Comparison of ENCODE assay signal across 18 cellular contexts in genomic region chr1:19323987-19324664, GRCh38. TPM values are rescaled to one million over a fixed set of nuclear protein-coding genes. Genes with fewer than 3 reads are reported as not detected.
DNase-seq lines count a peak whose midpoint lies in the region; ATAC-seq, FAIRE-seq and TF ChIP-seq lines count a peak whose summit lies in the region.
"Had no signal": no experiment of that assay in that cellular context is flagged by ENCODE, and none has a peak within 500 bp of the region (broad histone marks: within the 10 kb centered on the region; RNA-seq: fewer than 3 reads in every experiment).

No MANE protein-coding gene starts in this region.

- H3K4me3 ChIP-seq in right atrium auricular region: no peak overlapping the region
- H3K4me3 ChIP-seq in K562: no peak overlapping the region
- H3K4me3 ChIP-seq in osteoblast (ENCODE audit: insufficient read depth, low read length): no peak overlapping the region
- H3K4me3 ChIP-seq in effector memory CD4-positive, alpha-beta T cell (ENCODE audit: insufficient read depth, low read depth, low read length, poor library complexity, severe bottlenecking): no peak overlapping the region

- no peak for TF ChIP-seq RAD21 in K562 (CRISPR knock-in tag; conservative IDR thresholded peaks at IDR 0.05 in 1 of 2, IDR thresholded peaks at IDR 0.05 in 1 of 2)

- peaks cover 50% of the 10 kb centered on the region for H3K36me3 ChIP-seq in right atrium auricular region
- peaks cover 65% of the 10 kb centered on the region for H3K36me3 ChIP-seq in K562 (ENCODE audit: control insufficient read depth, insufficient read depth, low read length)
- peaks cover 52% of the 10 kb centered on the region for H3K36me3 ChIP-seq in osteoblast (ENCODE audit: insufficient read depth, low read length)
- peaks cover 10% of the 10 kb centered on the region for H3K36me3 ChIP-seq in effector memory CD4-positive, alpha-beta T cell (ENCODE audit: control insufficient read depth, insufficient read depth, low read length)
- H3K36me3 ChIP-seq: BE2C had no signal

- H4K20me1 ChIP-seq in K562 (replicated peaks; ENCODE audit: control insufficient read depth, insufficient read depth, low read length): peaks cover 32% of the 10 kb centered on the region
- H4K20me1 ChIP-seq in osteoblast (ENCODE audit: insufficient read depth, low read length): peaks cover 19% of the 10 kb centered on the region

- ATAC-seq in left ventricle myocardium superior: no peak
- no peak for ATAC-seq in K562
- ATAC-seq in GM21528 (IDR thresholded peaks at IDR 0.05; ENCODE audit: low FRiP score, unreplicated experiment): no peak
- ATAC-seq: HCT116 had no signal

- in situ Hi-C loops in K562 (cut with MboI): no loop called here

- H3K27me3 ChIP-seq in right atrium auricular region (no peaks in the 10 kb centered on the region), K562 (ENCODE audit: control insufficient read depth in 2 of 2, insufficient read depth in 2 of 2, low read length in 2 of 2) (no peaks in the 10 kb centered on the region), osteoblast (ENCODE audit: insufficient read depth, low read length) (no peaks in the 10 kb centered on the region)
- H3K27me3 ChIP-seq in effector memory CD4-positive, alpha-beta T cell (replicated peaks; ENCODE audit: control insufficient read depth, insufficient read depth, low read length, poor library complexity, severe bottlenecking): no peaks in the 10 kb centered on the region
- H3K27me3 ChIP-seq: BE2C had no signal

- WGBS in K562 (ENCODE audit: insufficient coverage, low coverage, missing lambda C conversion rate): 94% methylated on average over 22 of the region's 23 CpGs

- peaks cover 20% of the 10 kb centered on the region for H3K9me1 ChIP-seq in K562 (ENCODE audit: control insufficient read depth, insufficient read depth, low read length)

- TF ChIP-seq CTCF in right atrium auricular region (IDR thresholded peaks at IDR 0.05) (no peak), K562 (IDR thresholded peaks at IDR 0.05 in 2 of 3, conservative IDR thresholded peaks at IDR 0.05 in 1 of 3; ENCODE audit: insufficient read depth in 2 of 3, low read depth in 1 of 3, low read length in 3 of 3) (no peak), osteoblast (IDR thresholded peaks at IDR 0.05; ENCODE audit: extremely low read depth, low read depth, low read length) (no peak)

- no peak for TF ChIP-seq POLR2A in K562 (conservative IDR thresholded peaks at IDR 0.05)

- BruUV-seq in K562 (replicated peaks; lab: Mats Ljungman, UMichigan): no TSS peak

- DNase-seq in left ventricle myocardium superior (peak; percentile 10), right atrium auricular region (ENCODE audit: low spot score) (no peak), CMK (ENCODE audit: low read depth) (peak; percentile 56), K562 (ENCODE audit: extremely low read depth in 1 of 4, low spot score in 3 of 4) (no peak), osteoblast (ENCODE audit: insufficient read length, low spot score, missing footprints) (peak; percentile 64), superior temporal gyrus (ENCODE audit: extremely low spot score) (no peak)
- DNase-seq in effector memory CD4-positive, alpha-beta T cell: no peak
- DNase-seq: ACHN; BE2C; Calu3; CD4-positive, alpha-beta memory T cell; DMS79 treated with DMSO at 0.1 percent for 48 hours; GF-D8; GOT3; H7 had no signal

- H3K79me2 ChIP-seq in K562 (ENCODE audit: control insufficient read depth, insufficient read depth, low read length) (no peaks in the 10 kb centered on the region), osteoblast (ENCODE audit: insufficient read depth, low read length) (peaks cover 26% of the 10 kb centered on the region)

- POLR2A ChIA-PET in K562 (lab: Yijun Ruan, JAX): interaction anchor here (0.6 to 1.2 kb wide), 2 partner anchors 11 to 644 kb away, joined by 4 read pairs; no protein-coding TSS in a partner anchor

- H3K9me3 ChIP-seq in right atrium auricular region (no peaks in the 10 kb centered on the region), K562 (replicated peaks; ENCODE audit: control insufficient read depth, insufficient read depth, low read depth, low read length) (no peaks in the 10 kb centered on the region), osteoblast (ENCODE audit: low read depth, low read length) (no peaks in the 10 kb centered on the region)
- no peaks in the 10 kb centered on the region for H3K9me3 ChIP-seq in effector memory CD4-positive, alpha-beta T cell (ENCODE audit: control insufficient read depth, low read length)
- H3K9me3 ChIP-seq: BE2C had no signal

- CTCF ChIA-PET in K562 (lab: Yijun Ruan, JAX; ENCODE audit: low intra/inter-chr PET ratio): no interaction called here

- no peak for FAIRE-seq in K562 (lab: Jason Lieb, UNC)
- FAIRE-seq: A204.1 had no signal

- H3K9ac ChIP-seq in K562 (ENCODE audit: insufficient read depth in 1 of 2, low read depth in 2 of 2, low read length in 2 of 2): peak overlapping the region in 1 of 2 experiments; percentile 6; a peak in 2 of 4 replicates

- H3K27ac ChIP-seq in right atrium auricular region (no peak overlapping the region), K562 (ENCODE audit: extremely low read depth, low read depth, low read length) (no peak overlapping the region), osteoblast (ENCODE audit: low read depth, low read length) (no peak overlapping the region)
- H3K27ac ChIP-seq in effector memory CD4-positive, alpha-beta T cell (ENCODE audit: insufficient read depth, low read length, poor library complexity, severe bottlenecking): no peak overlapping the region

- no peak for TF ChIP-seq EP300 in K562 (IDR thresholded peaks at IDR 0.05; ENCODE audit: low read length)

- H2AFZ ChIP-seq in K562 (ENCODE audit: low read depth, low read length) (no peak overlapping the region), osteoblast (ENCODE audit: low read length) (no peak overlapping the region)

- intact Hi-C loops in left ventricle myocardium superior (cut with micrococcal nuclease): no loop called here
- intact Hi-C loops in K562 (cut with micrococcal nuclease): no loop called here

- no peak overlapping the region for H3K4me2 ChIP-seq in K562 (ENCODE audit: insufficient read depth, low read length)
- no peak overlapping the region for H3K4me2 ChIP-seq in osteoblast (ENCODE audit: insufficient read depth, low read length)

- H3K4me1 ChIP-seq in right atrium auricular region (no peaks in the 10 kb centered on the region), K562 (replicated peaks in 1 of 2; ENCODE audit: control insufficient read depth in 2 of 2, insufficient read depth in 2 of 2, low read length in 2 of 2) (peaks cover 16 to 39% of the 10 kb centered on the region in 2 experiments), osteoblast (ENCODE audit: insufficient read depth, low read length) (no peaks in the 10 kb centered on the region)
- H3K4me1 ChIP-seq in effector memory CD4-positive, alpha-beta T cell (ENCODE audit: control insufficient read depth, insufficient read depth, low read length, poor library complexity, severe bottlenecking): no peaks in the 10 kb centered on the region
- H3K4me1 ChIP-seq: BE2C had no signal

RNA-seq across cellular contexts. Expression of gene SLC66A1, which starts 12.0 kb away (rescaled TPM):
- 7.5 TPM for total RNA-seq in left ventricle myocardium superior
- 1 to 10 TPM; 6.8 to 9.7 TPM for total RNA-seq in right atrium auricular region
- total RNA-seq in K562 (2011; cell fraction: chromatin; rRNA removed; ENCODE audit: low replicate concordance): 37.0 and 99.3 TPM in 2 replicates
- total RNA-seq in K562 (2011; cell fraction: nucleolus; rRNA removed): 85.8 and 97.7 TPM in 2 replicates
- 62.2 and 63.1 TPM in 2 replicates for total RNA-seq in K562 (2011; cell fraction: nucleoplasm; rRNA removed)
- total RNA-seq in K562 (2014; rRNA removed): 28.9 and 34.0 TPM in 2 replicates
- 8.5 and 10.4 TPM in 2 replicates for total RNA-seq in K562 (2014; rRNA removed; fragmentation: Illumina TruSeq; extraction: Trizol)
- 18.6 and 21.6 TPM in 2 replicates for total RNA-seq in K562 (2015; rRNA removed; fragmentation: Illumina TruSeq; extraction: Trizol)
- total RNA-seq in K562 (2021): 26.5 and 29.5 TPM in 2 replicates
- 27.0 and 29.2 TPM in 2 replicates for polyA plus RNA-seq in K562 (2011; rRNA removed)
- polyA plus RNA-seq in K562 (2011; cell fraction: cytosol; rRNA removed): 36.4 and 92.5 TPM in 2 replicates
- polyA plus RNA-seq in K562 (2011; cell fraction: nucleus; rRNA removed): 35.5 and 82.2 TPM in 2 replicates
- polyA plus RNA-seq in K562 (2012): 23.2 and 37.9 TPM in 2 replicates
- 16.3 and 26.6 TPM in 2 replicates for polyA plus RNA-seq in K562 (2014; fragmentation: Illumina TruSeq; extraction: Trizol)
- 1 to 10 TPM; 1.2 to 1.6 TPM for polyA plus RNA-seq in K562 (2014; fragmentation: Nextera tagmentation; extraction: Ambion mirVana)
- polyA plus RNA-seq in K562 (2014; rRNA removed): 35.2 and 40.8 TPM in 2 replicates
- 12.7 and 14.9 TPM in 2 replicates for polyA minus RNA-seq in K562 (2011; rRNA and poly(A)+ RNA removed)
- polyA minus RNA-seq in K562 (2011; cell fraction: cytosol; rRNA and poly(A)+ RNA removed): 15.3 and 16.8 TPM in 2 replicates
- polyA minus RNA-seq in K562 (2011; cell fraction: nucleus; rRNA and poly(A)+ RNA removed): 26.2 and 33.7 TPM in 2 replicates
- total RNA-seq in osteoblast: 30.9 and 32.6 TPM in 2 replicates

RNA-seq across cellular contexts. Expression of gene AKR7A2, which starts 12.2 kb away (rescaled TPM):
- total RNA-seq in left ventricle myocardium superior (48.7 TPM), right atrium auricular region (10 to 100 TPM; 51.1 to 69.3 TPM), K562 (2014; rRNA removed) (78.4 and 108 TPM in 2 replicates), K562 (2014; rRNA removed; fragmentation: Illumina TruSeq; extraction: Trizol) (26.1 and 32.3 TPM in 2 replicates), K562 (2015; rRNA removed; fragmentation: Illumina TruSeq; extraction: Trizol) (65.2 and 66.0 TPM in 2 replicates), K562 (2021) (71.7 and 74.4 TPM in 2 replicates), osteoblast (66.2 and 79.0 TPM in 2 replicates)
- 18.7 and 45.9 TPM in 2 replicates for total RNA-seq in K562 (2011; cell fraction: chromatin; rRNA removed; ENCODE audit: low replicate concordance)
- total RNA-seq in K562 (2011; cell fraction: nucleolus; rRNA removed): 36.8 and 39.0 TPM in 2 replicates
- total RNA-seq in K562 (2011; cell fraction: nucleoplasm; rRNA removed): 28.7 and 34.9 TPM in 2 replicates
- polyA plus RNA-seq in K562 (2011; rRNA removed) (49.4 and 57.1 TPM in 2 replicates), K562 (2014; fragmentation: Illumina TruSeq; extraction: Trizol) (41.1 and 50.6 TPM in 2 replicates), K562 (2014; fragmentation: Nextera tagmentation; extraction: Ambion mirVana) (1 to 10 TPM; 2.0 to 4.0 TPM), K562 (2014; rRNA removed) (74.7 and 83.6 TPM in 2 replicates)
- 83.1 and 114 TPM in 2 replicates for polyA plus RNA-seq in K562 (2011; cell fraction: cytosol; rRNA removed)
- 34.0 and 41.0 TPM in 2 replicates for polyA plus RNA-seq in K562 (2011; cell fraction: nucleus; rRNA removed)
- 57.6 and 109 TPM in 2 replicates for polyA plus RNA-seq in K562 (2012)
- 16.8 and 22.0 TPM in 2 replicates for polyA minus RNA-seq in K562 (2011; rRNA and poly(A)+ RNA removed)
- 22.1 and 40.4 TPM in 2 replicates for polyA minus RNA-seq in K562 (2011; cell fraction: cytosol; rRNA and poly(A)+ RNA removed)
- polyA minus RNA-seq in K562 (2011; cell fraction: nucleus; rRNA and poly(A)+ RNA removed): 19.1 and 22.7 TPM in 2 replicates

RNA-seq across cellular contexts. Expression of gene AKR7A3, which starts 35.6 kb away (rescaled TPM):
- 0.20 TPM for total RNA-seq in left ventricle myocardium superior
- total RNA-seq in right atrium auricular region: under 1 TPM in 1 of 2 donors, not detected in 1; 0.20 TPM
- total RNA-seq in K562 (2011; cell fraction: chromatin; rRNA removed; ENCODE audit: low replicate concordance): 2.4 and 4.7 TPM in 2 replicates
- 3.7 and 4.5 TPM in 2 replicates for total RNA-seq in K562 (2011; cell fraction: nucleolus; rRNA removed)
- 2.1 and 3.2 TPM in 2 replicates for total RNA-seq in K562 (2011; cell fraction: nucleoplasm; rRNA removed)
- 0.54 and 0.78 TPM in 2 replicates for total RNA-seq in K562 (2014; rRNA removed)
- total RNA-seq in K562 (2014; rRNA removed; fragmentation: Illumina TruSeq; extraction: Trizol): 0.22 TPM in 2 replicates
- total RNA-seq in K562 (2015; rRNA removed; fragmentation: Illumina TruSeq; extraction: Trizol): 0.45 and 0.58 TPM in 2 replicates
- 0.91 and 1.2 TPM in 2 replicates for total RNA-seq in K562 (2021)
- 0.33 and 0.49 TPM in 2 replicates for polyA plus RNA-seq in K562 (2011; rRNA removed)
- 0.38 and 0.63 TPM in 2 replicates for polyA plus RNA-seq in K562 (2011; cell fraction: cytosol; rRNA removed)
- polyA plus RNA-seq in K562 (2011; cell fraction: nucleus; rRNA removed): 2.2 and 4.9 TPM in 2 replicates
- polyA plus RNA-seq in K562 (2012): 0.27 and 0.79 TPM in 2 replicates
- 0.13 and 0.25 TPM in 2 replicates for polyA plus RNA-seq in K562 (2014; fragmentation: Illumina TruSeq; extraction: Trizol)
- polyA plus RNA-seq in K562 (2014; fragmentation: Nextera tagmentation; extraction: Ambion mirVana): under 1 TPM in 1 of 2 experiments, not detected in 1; 0.04 TPM
- 0.74 and 1.5 TPM in 2 replicates for polyA plus RNA-seq in K562 (2014; rRNA removed)
- 0.14 and 0.15 TPM in 2 replicates for polyA minus RNA-seq in K562 (2011; rRNA and poly(A)+ RNA removed)
- 0.67 TPM in 1 of 2 replicates, not detected in the other for polyA minus RNA-seq in K562 (2011; cell fraction: cytosol; rRNA and poly(A)+ RNA removed)
- polyA minus RNA-seq in K562 (2011; cell fraction: nucleus; rRNA and poly(A)+ RNA removed): 1.00 and 1.1 TPM in 2 replicates
- 0.72 and 1.2 TPM in 2 replicates for total RNA-seq in osteoblast
- polyA plus RNA-seq: CD4-positive, alpha-beta memory T cell had no signal

Comparison
In these comparisons a context has a peak if more than half of its experiments do, and no peak if none do; other contexts are left out.
1. DNase-seq: peak in left ventricle myocardium superior (single experiment), CMK (single experiment) and osteoblast (single experiment); none in right atrium auricular region (single experiment), K562 (0 of 4), effector memory CD4-positive, alpha-beta T cell (0 of 3) and superior temporal gyrus (single experiment).